Comparison of ENCODE assay signal across 33 cellular contexts in the genomic region with DNA sequence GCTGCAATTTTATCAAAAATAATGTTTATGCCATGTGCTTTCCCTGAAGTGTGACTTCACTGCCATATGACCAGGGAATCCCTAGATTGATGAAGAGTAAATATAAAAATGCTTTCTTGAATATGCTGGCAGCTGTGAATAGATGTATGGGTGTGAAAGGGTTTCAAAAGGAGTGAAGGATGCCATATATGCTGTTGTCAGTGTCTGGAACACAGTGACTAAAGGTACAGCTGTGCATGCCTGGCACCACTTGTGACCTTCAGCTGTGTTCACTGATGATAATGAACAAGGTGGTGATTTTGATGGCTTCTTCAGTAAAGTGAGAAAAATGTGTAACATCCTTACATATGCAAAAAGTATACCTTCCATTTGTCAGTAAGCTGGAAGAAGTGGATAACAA.
A peak's percentile ranks its signal among the peaks of the same experiment; 100 is the strongest.
DNase-seq lines count a peak whose midpoint lies in the region; ATAC-seq, FAIRE-seq and TF ChIP-seq lines count a peak whose summit lies in the region.
"Had no signal": no experiment of that assay in that cellular context is flagged by ENCODE, and none has a peak within 500 bp of the region (broad histone marks: within the 10 kb centered on the region; RNA-seq: fewer than 3 reads in every experiment).

No MANE protein-coding gene starts in this region.

- H3K9me3 Mint-ChIP-seq in astrocyte (ENCODE audit: unreplicated experiment) = no peaks in the 10 kb centered on the region
- no peaks in the 10 kb centered on the region for H3K9me3 Mint-ChIP-seq in stimulated activated effector memory CD8-positive, alpha-beta T cell treated with anti-CD3 and anti-CD28 coated beads, Interleukin-12 subunit alpha, Interleukin-12 subunit beta, amount 100 ng/mL, for 72 hours
- H3K9me3 Mint-ChIP-seq: activated CD4-positive, alpha-beta memory T cell treated with anti-CD3 and anti-CD28 coated beads, Interleukin-2, amount 10 ng/mL, durations not matched to agents 7 days and 5 days; activated naive CD4-positive, alpha-beta T cell treated with anti-CD3 and anti-CD28 coated beads, Interleukin-2, amount 50 U/mL, for 72 hours; activated T-helper 2 cell treated with anti-CD3 and anti-CD28 coated beads, Interferon-gamma antibody, Interleukin-2, Interleukin-4, amounts not matched to agents 10 μg/mL and 5 μg/mL and 100 μg/mL, durations not matched to agents 14 hours and 24 hours and 36 hours; dendritic cell treated with granulocyte-macrophage colony-stimulating factor and Interleukin-4, amounts not matched to agents 40 ng/mL and 50 ng/mL, for 4 days; T-helper 1 cell treated with Interleukin-12 subunit alpha and Interleukin-12 subunit beta and Interleukin-4 antibody, amounts not matched to agents 30 μg/mL and 1 μg/mL, for 36 hours had no signal

- no peak overlapping the region for H3K4me3 ChIP-seq in left ventricle myocardium inferior
- H3K4me3 ChIP-seq in astrocyte (ENCODE audit: insufficient read depth, low read depth, low read length) = no peak overlapping the region
- no peak overlapping the region for H3K4me3 ChIP-seq in muscle layer of duodenum (ENCODE audit: low read depth in 1 of 2, low read length in 2 of 2)
- H3K4me3 ChIP-seq: esophagus muscularis mucosa, lower lobe of right lung, mucosa of descending colon, PC-9, suprapubic skin, upper lobe of right lung had no signal

- H3K27me3 Mint-ChIP-seq in astrocyte (ENCODE audit: low read depth, unreplicated experiment) = no peaks in the 10 kb centered on the region
- H3K27me3 Mint-ChIP-seq: activated CD4-positive, alpha-beta memory T cell treated with anti-CD3 and anti-CD28 coated beads, Interleukin-2, amount 10 ng/mL, durations not matched to agents 7 days and 5 days; dendritic cell treated with granulocyte-macrophage colony-stimulating factor and Interleukin-4, amounts not matched to agents 40 ng/mL and 50 ng/mL, for 4 days had no signal

- no peak for DNase-seq in left ventricle myocardium inferior
- DNase-seq in Right ventricle myocardium inferior (ENCODE audit: missing footprints) = no peak
- DNase-seq in astrocyte (ENCODE audit: low read depth) = no peak
- DNase-seq in stimulated activated effector memory CD8-positive, alpha-beta T cell treated with anti-CD3 and anti-CD28 coated beads, Interleukin-12 subunit alpha, Interleukin-12 subunit beta, amount 100 ng/mL, for 72 hours (ENCODE audit: low spot score in 2 of 2) = no peak
- no peak for DNase-seq in ecto neural progenitor cell (ENCODE audit: low spot score)
- DNase-seq in omental fat pad (ENCODE audit: low spot score) = no peak
- no peak for DNase-seq in globus pallidus (ENCODE audit: low spot score)
- DNase-seq: activated CD4-positive, alpha-beta memory T cell treated with anti-CD3 and anti-CD28 coated beads, Interleukin-2, amount 10 ng/mL, durations not matched to agents 7 days and 5 days; activated CD8-positive, alpha-beta memory T cell treated with anti-CD3 and anti-CD28 coated beads, Interleukin-2, amount 50 U/mL, for 4 hours; anterior cingulate cortex; BE2C; caudate nucleus; hippocampal formation; Karpas-422; lower lobe of right lung; mucosa of descending colon; NCI-H1417; NCI-H2081; NCI-H2227 treated with DMSO at 0.1 percent for 48 hours; NCI-H69; PC-9; stimulated activated naive CD4-positive, alpha-beta T cell treated with Interleukin-2 at 50 U/mL for 16 hours; upper lobe of right lung had no signal

- no peak overlapping the region for H3K9ac ChIP-seq in astrocyte (ENCODE audit: low read length)

- H3K9me3 ChIP-seq in left ventricle myocardium inferior (replicated peaks) (no peaks in the 10 kb centered on the region), astrocyte (ENCODE audit: insufficient read depth, low read depth, low read length) (no peaks in the 10 kb centered on the region), muscle layer of duodenum (ENCODE audit: control insufficient read depth in 1 of 2, low read length in 2 of 2) (no peaks in the 10 kb centered on the region)
- H3K9me3 ChIP-seq: BE2C, esophagus muscularis mucosa, lower lobe of right lung, mucosa of descending colon, suprapubic skin, upper lobe of right lung had no signal

- no peak for ATAC-seq in Right ventricle myocardium inferior
- no peak for ATAC-seq in stimulated activated effector memory CD8-positive, alpha-beta T cell treated with anti-CD3 and anti-CD28 coated beads, Interleukin-12 subunit alpha, Interleukin-12 subunit beta, amount 100 ng/mL, for 72 hours
- ATAC-seq in omental fat pad (ENCODE audit: low FRiP score) = no peak
- ATAC-seq: activated naive CD4-positive, alpha-beta T cell treated with anti-CD3 and anti-CD28 coated beads, Interleukin-2, amount 50 U/mL, for 72 hours; HepG2; lower lobe of right lung; mucosa of descending colon; upper lobe of right lung had no signal

- peaks cover 32% of the 10 kb centered on the region for H3K4me1 ChIP-seq in left ventricle myocardium inferior
- peaks cover 4% of the 10 kb centered on the region for H3K4me1 ChIP-seq in astrocyte (ENCODE audit: insufficient read depth, low read length)
- H3K4me1 ChIP-seq in muscle layer of duodenum (ENCODE audit: control insufficient read depth in 1 of 2, insufficient read depth in 2 of 2, low read length in 2 of 2) = peaks cover 0 to 12% of the 10 kb centered on the region in 2 donors
- H3K4me1 ChIP-seq: BE2C, upper lobe of right lung had no signal

- intact Hi-C loops in left ventricle myocardium inferior (cut with micrococcal nuclease) = no loop called here
- intact Hi-C loops in Right ventricle myocardium inferior (cut with DNase I) = no loop called here

- H3K4me3 Mint-ChIP-seq in astrocyte (ENCODE audit: unreplicated experiment) = no peak overlapping the region
- H3K4me3 Mint-ChIP-seq in stimulated activated effector memory CD8-positive, alpha-beta T cell treated with anti-CD3 and anti-CD28 coated beads, Interleukin-12 subunit alpha, Interleukin-12 subunit beta, amount 100 ng/mL, for 72 hours = no peak overlapping the region
- H3K4me3 Mint-ChIP-seq: activated CD4-positive, alpha-beta memory T cell treated with anti-CD3 and anti-CD28 coated beads, Interleukin-2, amount 10 ng/mL, durations not matched to agents 7 days and 5 days; dendritic cell treated with granulocyte-macrophage colony-stimulating factor and Interleukin-4, amounts not matched to agents 40 ng/mL and 50 ng/mL, for 4 days; T-helper 1 cell treated with Interleukin-12 subunit alpha and Interleukin-12 subunit beta and Interleukin-4 antibody, amounts not matched to agents 30 μg/mL and 1 μg/mL, for 36 hours had no signal

- H3K4me1 Mint-ChIP-seq in astrocyte (ENCODE audit: low read depth, unreplicated experiment) = peaks cover 22% of the 10 kb centered on the region
- peaks cover 8% of the 10 kb centered on the region for H3K4me1 Mint-ChIP-seq in stimulated activated effector memory CD8-positive, alpha-beta T cell treated with anti-CD3 and anti-CD28 coated beads, Interleukin-12 subunit alpha, Interleukin-12 subunit beta, amount 100 ng/mL, for 72 hours

- H3K4me2 ChIP-seq in astrocyte (ENCODE audit: low read length) = no peak overlapping the region
- H3K4me2 ChIP-seq: PC-9 had no signal

- peaks cover 62% of the 10 kb centered on the region for H4K20me1 ChIP-seq in astrocyte (ENCODE audit: insufficient read depth, low read length)

- H2AFZ ChIP-seq in astrocyte (ENCODE audit: low read depth, low read length) = no peak overlapping the region
- H2AFZ ChIP-seq: PC-9 had no signal

- peak overlapping the region; percentile 87 for H3K27ac Mint-ChIP-seq in astrocyte (ENCODE audit: unreplicated experiment)
- H3K27ac Mint-ChIP-seq in stimulated activated effector memory CD8-positive, alpha-beta T cell treated with anti-CD3 and anti-CD28 coated beads, Interleukin-12 subunit alpha, Interleukin-12 subunit beta, amount 100 ng/mL, for 72 hours = peak overlapping the region; percentile 69
- H3K27ac Mint-ChIP-seq: activated CD4-positive, alpha-beta memory T cell treated with anti-CD3 and anti-CD28 coated beads, Interleukin-2, amount 10 ng/mL, durations not matched to agents 7 days and 5 days; dendritic cell treated with granulocyte-macrophage colony-stimulating factor and Interleukin-4, amounts not matched to agents 40 ng/mL and 50 ng/mL, for 4 days; T-helper 1 cell treated with Interleukin-12 subunit alpha and Interleukin-12 subunit beta and Interleukin-4 antibody, amounts not matched to agents 30 μg/mL and 1 μg/mL, for 36 hours had no signal

- H3K36me3 ChIP-seq in left ventricle myocardium inferior = peaks cover 27% of the 10 kb centered on the region
- peaks cover 10% of the 10 kb centered on the region for H3K36me3 ChIP-seq in astrocyte (ENCODE audit: insufficient read depth, low read length)
- H3K36me3 ChIP-seq in muscle layer of duodenum (ENCODE audit: control insufficient read depth in 1 of 2, insufficient read depth in 2 of 2, low read length in 2 of 2) = peaks cover 12 to 28% of the 10 kb centered on the region in 2 donors

- TF ChIP-seq CTCF in left ventricle myocardium inferior (IDR thresholded peaks at IDR 0.05; ENCODE audit: borderline replicate concordance) (no peak), astrocyte (IDR thresholded peaks at IDR 0.05; ENCODE audit: insufficient read depth, low read depth, low read length) (no peak), omental fat pad (IDR thresholded peaks at IDR 0.05) (no peak)

- peaks cover 13% of the 10 kb centered on the region for H3K36me3 Mint-ChIP-seq in astrocyte (ENCODE audit: low read depth, unreplicated experiment)
- H3K36me3 Mint-ChIP-seq in stimulated activated effector memory CD8-positive, alpha-beta T cell treated with anti-CD3 and anti-CD28 coated beads, Interleukin-12 subunit alpha, Interleukin-12 subunit beta, amount 100 ng/mL, for 72 hours = peaks cover 91% of the 10 kb centered on the region

- FAIRE-seq in astrocyte (lab: Jason Lieb, UNC) = no peak
- FAIRE-seq: frontal cortex, HepG2, TTC549 had no signal

- no peaks in the 10 kb centered on the region for H3K27me3 ChIP-seq in left ventricle myocardium inferior (ENCODE audit: low read depth)
- no peaks in the 10 kb centered on the region for H3K27me3 ChIP-seq in astrocyte (ENCODE audit: insufficient read depth, low read length)
- H3K27me3 ChIP-seq in muscle layer of duodenum (ENCODE audit: low read depth, low read length) = no peaks in the 10 kb centered on the region
- H3K27me3 ChIP-seq: BE2C, esophagus muscularis mucosa, suprapubic skin, upper lobe of right lung had no signal

- H3K27ac ChIP-seq in left ventricle myocardium inferior (replicated peaks) (peak overlapping the region; percentile 16), astrocyte (ENCODE audit: low read depth, low read length) (no peak overlapping the region), muscle layer of duodenum (ENCODE audit: low read length) (peak overlapping the region; percentile 20)
- H3K27ac ChIP-seq: esophagus muscularis mucosa, lower lobe of right lung, PC-9, suprapubic skin, upper lobe of right lung had no signal

- peaks cover 62% of the 10 kb centered on the region for H3K79me2 ChIP-seq in astrocyte (ENCODE audit: insufficient read depth, low read length)
